In the genomic region with DNA sequence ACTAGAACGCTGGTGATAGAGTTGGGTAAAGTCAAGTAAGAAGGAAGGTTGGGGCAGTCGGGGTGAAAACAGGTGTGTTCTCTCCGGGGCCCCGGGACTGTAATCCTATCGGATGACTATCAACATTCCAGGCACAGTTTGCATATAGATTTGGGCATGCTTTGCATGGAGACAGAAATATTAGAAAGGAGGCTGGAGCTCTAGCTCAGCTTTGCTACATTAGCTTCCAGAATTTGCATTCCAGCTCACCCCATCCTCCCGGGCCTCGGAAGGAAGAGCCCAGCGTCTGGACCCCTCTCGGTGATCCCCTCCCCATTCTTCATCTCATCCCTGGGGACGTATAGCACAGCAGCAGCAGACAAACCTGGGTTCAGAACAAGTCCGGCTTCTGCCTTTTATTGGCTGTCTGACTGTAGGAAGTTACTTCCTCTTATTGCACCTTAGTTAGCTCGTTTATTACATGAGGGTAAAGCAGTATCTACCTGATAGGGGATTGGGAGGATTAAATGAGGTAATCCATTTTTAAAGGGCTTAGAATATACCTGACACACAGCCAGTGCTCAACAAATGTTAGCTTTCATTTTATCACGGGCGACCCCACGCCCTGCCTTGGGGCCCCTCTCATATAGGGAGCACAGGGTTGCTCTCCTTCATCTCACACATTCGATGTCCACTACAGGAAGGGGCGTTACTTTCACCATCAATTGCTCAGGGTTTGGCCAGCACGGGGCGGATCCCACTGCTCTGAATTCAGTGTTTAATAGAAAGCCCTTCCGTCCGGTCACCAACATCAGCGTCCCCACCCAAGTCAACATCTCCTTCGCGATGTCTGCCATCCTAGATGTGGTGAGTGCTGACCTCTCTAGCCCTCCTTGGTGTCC, we compare ENCODE assay signal across 1 cellular context.
TF ChIP-seq lines count a peak whose summit lies in the region.

No MANE protein-coding gene starts in this region.

TF ChIP-seq in K562, 482 proteins besides CTCF, POLR2A, EP300 and RAD21:
- TF ChIP-seq ZNF584 (CRISPR knock-in tag; IDR thresholded peaks at IDR 0.05; ENCODE audit: low read depth) (no peak), KDM4B (IDR thresholded peaks at IDR 0.05; ENCODE audit: borderline replicate concordance in 2 of 2, low read depth in 1 of 2) (no peak), DMBX1 (CRISPR knock-in tag; IDR thresholded peaks at IDR 0.05; ENCODE audit: borderline replicate concordance) (no peak), PHB2 (IDR thresholded peaks at IDR 0.05; ENCODE audit: low read depth) (no peak), TAF1 (IDR thresholded peaks at IDR 0.05; ENCODE audit: control insufficient read depth, extremely low read depth, insufficient read depth, low read length, severe bottlenecking) (no peak), L3MBTL2 (IDR thresholded peaks at IDR 0.05) (peak; percentile 73), CTBP1 (IDR thresholded peaks at IDR 0.05; ENCODE audit: borderline replicate concordance) (0 out of 2 replicates have a peak, but pooled peaks have one; percentile 13), CBFA2T3 (IDR thresholded peaks at IDR 0.05) (no peak)
- TF ChIP-seq, protein P1, sequence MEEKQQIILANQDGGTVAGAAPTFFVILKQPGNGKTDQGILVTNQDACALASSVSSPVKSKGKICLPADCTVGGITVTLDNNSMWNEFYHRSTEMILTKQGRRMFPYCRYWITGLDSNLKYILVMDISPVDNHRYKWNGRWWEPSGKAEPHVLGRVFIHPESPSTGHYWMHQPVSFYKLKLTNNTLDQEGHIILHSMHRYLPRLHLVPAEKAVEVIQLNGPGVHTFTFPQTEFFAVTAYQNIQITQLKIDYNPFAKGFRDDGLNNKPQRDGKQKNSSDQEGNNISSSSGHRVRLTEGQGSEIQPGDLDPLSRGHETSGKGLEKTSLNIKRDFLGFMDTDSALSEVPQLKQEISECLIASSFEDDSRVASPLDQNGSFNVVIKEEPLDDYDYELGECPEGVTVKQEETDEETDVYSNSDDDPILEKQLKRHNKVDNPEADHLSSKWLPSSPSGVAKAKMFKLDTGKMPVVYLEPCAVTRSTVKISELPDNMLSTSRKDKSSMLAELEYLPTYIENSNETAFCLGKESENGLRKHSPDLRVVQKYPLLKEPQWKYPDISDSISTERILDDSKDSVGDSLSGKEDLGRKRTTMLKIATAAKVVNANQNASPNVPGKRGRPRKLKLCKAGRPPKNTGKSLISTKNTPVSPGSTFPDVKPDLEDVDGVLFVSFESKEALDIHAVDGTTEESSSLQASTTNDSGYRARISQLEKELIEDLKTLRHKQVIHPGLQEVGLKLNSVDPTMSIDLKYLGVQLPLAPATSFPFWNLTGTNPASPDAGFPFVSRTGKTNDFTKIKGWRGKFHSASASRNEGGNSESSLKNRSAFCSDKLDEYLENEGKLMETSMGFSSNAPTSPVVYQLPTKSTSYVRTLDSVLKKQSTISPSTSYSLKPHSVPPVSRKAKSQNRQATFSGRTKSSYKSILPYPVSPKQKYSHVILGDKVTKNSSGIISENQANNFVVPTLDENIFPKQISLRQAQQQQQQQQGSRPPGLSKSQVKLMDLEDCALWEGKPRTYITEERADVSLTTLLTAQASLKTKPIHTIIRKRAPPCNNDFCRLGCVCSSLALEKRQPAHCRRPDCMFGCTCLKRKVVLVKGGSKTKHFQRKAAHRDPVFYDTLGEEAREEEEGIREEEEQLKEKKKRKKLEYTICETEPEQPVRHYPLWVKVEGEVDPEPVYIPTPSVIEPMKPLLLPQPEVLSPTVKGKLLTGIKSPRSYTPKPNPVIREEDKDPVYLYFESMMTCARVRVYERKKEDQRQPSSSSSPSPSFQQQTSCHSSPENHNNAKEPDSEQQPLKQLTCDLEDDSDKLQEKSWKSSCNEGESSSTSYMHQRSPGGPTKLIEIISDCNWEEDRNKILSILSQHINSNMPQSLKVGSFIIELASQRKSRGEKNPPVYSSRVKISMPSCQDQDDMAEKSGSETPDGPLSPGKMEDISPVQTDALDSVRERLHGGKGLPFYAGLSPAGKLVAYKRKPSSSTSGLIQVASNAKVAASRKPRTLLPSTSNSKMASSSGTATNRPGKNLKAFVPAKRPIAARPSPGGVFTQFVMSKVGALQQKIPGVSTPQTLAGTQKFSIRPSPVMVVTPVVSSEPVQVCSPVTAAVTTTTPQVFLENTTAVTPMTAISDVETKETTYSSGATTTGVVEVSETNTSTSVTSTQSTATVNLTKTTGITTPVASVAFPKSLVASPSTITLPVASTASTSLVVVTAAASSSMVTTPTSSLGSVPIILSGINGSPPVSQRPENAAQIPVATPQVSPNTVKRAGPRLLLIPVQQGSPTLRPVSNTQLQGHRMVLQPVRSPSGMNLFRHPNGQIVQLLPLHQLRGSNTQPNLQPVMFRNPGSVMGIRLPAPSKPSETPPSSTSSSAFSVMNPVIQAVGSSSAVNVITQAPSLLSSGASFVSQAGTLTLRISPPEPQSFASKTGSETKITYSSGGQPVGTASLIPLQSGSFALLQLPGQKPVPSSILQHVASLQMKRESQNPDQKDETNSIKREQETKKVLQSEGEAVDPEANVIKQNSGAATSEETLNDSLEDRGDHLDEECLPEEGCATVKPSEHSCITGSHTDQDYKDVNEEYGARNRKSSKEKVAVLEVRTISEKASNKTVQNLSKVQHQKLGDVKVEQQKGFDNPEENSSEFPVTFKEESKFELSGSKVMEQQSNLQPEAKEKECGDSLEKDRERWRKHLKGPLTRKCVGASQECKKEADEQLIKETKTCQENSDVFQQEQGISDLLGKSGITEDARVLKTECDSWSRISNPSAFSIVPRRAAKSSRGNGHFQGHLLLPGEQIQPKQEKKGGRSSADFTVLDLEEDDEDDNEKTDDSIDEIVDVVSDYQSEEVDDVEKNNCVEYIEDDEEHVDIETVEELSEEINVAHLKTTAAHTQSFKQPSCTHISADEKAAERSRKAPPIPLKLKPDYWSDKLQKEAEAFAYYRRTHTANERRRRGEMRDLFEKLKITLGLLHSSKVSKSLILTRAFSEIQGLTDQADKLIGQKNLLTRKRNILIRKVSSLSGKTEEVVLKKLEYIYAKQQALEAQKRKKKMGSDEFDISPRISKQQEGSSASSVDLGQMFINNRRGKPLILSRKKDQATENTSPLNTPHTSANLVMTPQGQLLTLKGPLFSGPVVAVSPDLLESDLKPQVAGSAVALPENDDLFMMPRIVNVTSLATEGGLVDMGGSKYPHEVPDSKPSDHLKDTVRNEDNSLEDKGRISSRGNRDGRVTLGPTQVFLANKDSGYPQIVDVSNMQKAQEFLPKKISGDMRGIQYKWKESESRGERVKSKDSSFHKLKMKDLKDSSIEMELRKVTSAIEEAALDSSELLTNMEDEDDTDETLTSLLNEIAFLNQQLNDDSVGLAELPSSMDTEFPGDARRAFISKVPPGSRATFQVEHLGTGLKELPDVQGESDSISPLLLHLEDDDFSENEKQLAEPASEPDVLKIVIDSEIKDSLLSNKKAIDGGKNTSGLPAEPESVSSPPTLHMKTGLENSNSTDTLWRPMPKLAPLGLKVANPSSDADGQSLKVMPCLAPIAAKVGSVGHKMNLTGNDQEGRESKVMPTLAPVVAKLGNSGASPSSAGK (IDR thresholded peaks at IDR 0.05) = peak; percentile 30
- TF ChIP-seq, protein P2, sequence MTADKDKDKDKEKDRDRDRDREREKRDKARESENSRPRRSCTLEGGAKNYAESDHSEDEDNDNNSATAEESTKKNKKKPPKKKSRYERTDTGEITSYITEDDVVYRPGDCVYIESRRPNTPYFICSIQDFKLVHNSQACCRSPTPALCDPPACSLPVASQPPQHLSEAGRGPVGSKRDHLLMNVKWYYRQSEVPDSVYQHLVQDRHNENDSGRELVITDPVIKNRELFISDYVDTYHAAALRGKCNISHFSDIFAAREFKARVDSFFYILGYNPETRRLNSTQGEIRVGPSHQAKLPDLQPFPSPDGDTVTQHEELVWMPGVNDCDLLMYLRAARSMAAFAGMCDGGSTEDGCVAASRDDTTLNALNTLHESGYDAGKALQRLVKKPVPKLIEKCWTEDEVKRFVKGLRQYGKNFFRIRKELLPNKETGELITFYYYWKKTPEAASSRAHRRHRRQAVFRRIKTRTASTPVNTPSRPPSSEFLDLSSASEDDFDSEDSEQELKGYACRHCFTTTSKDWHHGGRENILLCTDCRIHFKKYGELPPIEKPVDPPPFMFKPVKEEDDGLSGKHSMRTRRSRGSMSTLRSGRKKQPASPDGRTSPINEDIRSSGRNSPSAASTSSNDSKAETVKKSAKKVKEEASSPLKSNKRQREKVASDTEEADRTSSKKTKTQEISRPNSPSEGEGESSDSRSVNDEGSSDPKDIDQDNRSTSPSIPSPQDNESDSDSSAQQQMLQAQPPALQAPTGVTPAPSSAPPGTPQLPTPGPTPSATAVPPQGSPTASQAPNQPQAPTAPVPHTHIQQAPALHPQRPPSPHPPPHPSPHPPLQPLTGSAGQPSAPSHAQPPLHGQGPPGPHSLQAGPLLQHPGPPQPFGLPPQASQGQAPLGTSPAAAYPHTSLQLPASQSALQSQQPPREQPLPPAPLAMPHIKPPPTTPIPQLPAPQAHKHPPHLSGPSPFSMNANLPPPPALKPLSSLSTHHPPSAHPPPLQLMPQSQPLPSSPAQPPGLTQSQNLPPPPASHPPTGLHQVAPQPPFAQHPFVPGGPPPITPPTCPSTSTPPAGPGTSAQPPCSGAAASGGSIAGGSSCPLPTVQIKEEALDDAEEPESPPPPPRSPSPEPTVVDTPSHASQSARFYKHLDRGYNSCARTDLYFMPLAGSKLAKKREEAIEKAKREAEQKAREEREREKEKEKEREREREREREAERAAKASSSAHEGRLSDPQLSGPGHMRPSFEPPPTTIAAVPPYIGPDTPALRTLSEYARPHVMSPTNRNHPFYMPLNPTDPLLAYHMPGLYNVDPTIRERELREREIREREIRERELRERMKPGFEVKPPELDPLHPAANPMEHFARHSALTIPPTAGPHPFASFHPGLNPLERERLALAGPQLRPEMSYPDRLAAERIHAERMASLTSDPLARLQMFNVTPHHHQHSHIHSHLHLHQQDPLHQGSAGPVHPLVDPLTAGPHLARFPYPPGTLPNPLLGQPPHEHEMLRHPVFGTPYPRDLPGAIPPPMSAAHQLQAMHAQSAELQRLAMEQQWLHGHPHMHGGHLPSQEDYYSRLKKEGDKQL (CRISPR knock-in tag; IDR thresholded peaks at IDR 0.05; ENCODE audit: borderline replicate concordance) = no peak
- TF ChIP-seq, protein P3, sequence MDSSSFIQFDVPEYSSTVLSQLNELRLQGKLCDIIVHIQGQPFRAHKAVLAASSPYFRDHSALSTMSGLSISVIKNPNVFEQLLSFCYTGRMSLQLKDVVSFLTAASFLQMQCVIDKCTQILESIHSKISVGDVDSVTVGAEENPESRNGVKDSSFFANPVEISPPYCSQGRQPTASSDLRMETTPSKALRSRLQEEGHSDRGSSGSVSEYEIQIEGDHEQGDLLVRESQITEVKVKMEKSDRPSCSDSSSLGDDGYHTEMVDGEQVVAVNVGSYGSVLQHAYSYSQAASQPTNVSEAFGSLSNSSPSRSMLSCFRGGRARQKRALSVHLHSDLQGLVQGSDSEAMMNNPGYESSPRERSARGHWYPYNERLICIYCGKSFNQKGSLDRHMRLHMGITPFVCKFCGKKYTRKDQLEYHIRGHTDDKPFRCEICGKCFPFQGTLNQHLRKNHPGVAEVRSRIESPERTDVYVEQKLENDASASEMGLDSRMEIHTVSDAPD (CRISPR knock-in tag; IDR thresholded peaks at IDR 0.05) = no peak
